Comparison of ENCODE assay signal across 1 cellular context in the genomic region with DNA sequence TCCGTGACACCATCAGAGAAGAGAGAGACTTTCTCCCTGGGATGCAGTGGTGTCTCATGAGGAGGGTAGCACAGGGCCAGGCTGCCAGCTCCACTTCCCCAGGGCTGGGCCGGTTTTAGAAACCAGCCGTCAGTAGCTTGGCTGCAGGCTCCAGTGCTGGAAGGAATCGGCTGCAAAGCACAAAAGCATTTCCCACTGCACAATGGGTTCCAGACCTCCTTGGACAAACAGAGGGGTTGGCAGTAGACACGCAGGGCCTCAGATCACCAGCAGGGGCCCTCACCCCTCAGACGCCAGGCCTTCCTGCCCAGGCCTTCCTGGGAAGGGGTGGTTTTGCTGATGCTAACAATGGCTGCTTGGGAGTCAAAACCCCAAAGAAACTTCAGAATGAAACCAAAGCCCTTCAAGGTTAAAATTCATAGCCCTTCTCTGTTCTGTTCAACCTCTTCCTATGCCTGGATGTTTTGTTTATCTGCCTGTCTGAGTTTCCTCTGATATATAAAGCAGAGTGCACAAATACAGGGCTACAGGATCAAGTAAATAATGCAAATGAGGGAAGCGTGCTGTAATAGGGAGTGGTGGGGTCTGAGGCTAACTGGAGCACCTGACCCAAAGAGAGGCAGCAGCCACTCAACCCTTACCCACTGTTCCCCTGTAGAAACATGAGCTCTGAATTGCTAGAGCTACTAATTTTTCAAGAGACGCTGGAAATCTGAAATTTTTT.
TF ChIP-seq lines count a peak whose summit lies in the region.

No MANE protein-coding gene starts in this region.

TF ChIP-seq in endothelial cell of umbilical vein, 7 proteins besides CTCF, POLR2A, EP300 and RAD21:
- TF ChIP-seq GATA2 (IDR thresholded peaks at IDR 0.05; ENCODE audit: insufficient read depth, insufficient read length, low read depth, low read length): no peak
- TF ChIP-seq MYC (IDR thresholded peaks at IDR 0.05; ENCODE audit: low read depth, low read length): no peak
- no peak for TF ChIP-seq POLR2AphosphoS5 (IDR thresholded peaks at IDR 0.05; ENCODE audit: insufficient read depth, low read depth, low read length)
- no peak for TF ChIP-seq JUN (IDR thresholded peaks at IDR 0.05; ENCODE audit: borderline replicate concordance, insufficient read depth, insufficient read length, low read depth)
- TF ChIP-seq EZH2 (IDR thresholded peaks at IDR 0.05; ENCODE audit: borderline replicate concordance, low read depth, low read length, severe bottlenecking): no peak
- no peak for TF ChIP-seq MAX (IDR thresholded peaks at IDR 0.05; ENCODE audit: insufficient read depth, insufficient read length)
- no peak for TF ChIP-seq FOS (IDR thresholded peaks at IDR 0.05; ENCODE audit: borderline replicate concordance, insufficient read depth, low read length)
